In genomic region chr5:180390441-180391190, GRCh38 we compare ENCODE assay signal across 21 cellular contexts. TPM values are rescaled to one million over a fixed set of nuclear protein-coding genes. Genes with fewer than 3 reads are reported as not detected.
DNase-seq lines count a peak whose midpoint lies in the region; ATAC-seq and TF ChIP-seq lines count a peak whose summit lies in the region.
"Had no signal": no experiment of that assay in that cellular context is flagged by ENCODE, and none has a peak within 500 bp of the region (broad histone marks: within the 10 kb centered on the region; RNA-seq: fewer than 3 reads in every experiment).

No MANE protein-coding gene starts in this region.

- no peak for ATAC-seq in upper lobe of right lung
- ATAC-seq: activated naive CD4-positive, alpha-beta T cell treated with anti-CD3 and anti-CD28 coated beads, Interleukin-2, amount 50 U/mL, for 72 hours; activated T-cell treated with anti-CD3 and anti-CD28 coated beads, Interleukin-2, amount 50 U/mL, for 72 hours had no signal

- H3K4me2 ChIP-seq in mammary epithelial cell (ENCODE audit: insufficient read depth, low read depth, low read length): no peak overlapping the region

- H4K20me1 ChIP-seq in mammary epithelial cell (ENCODE audit: insufficient read depth, low read length): no peaks in the 10 kb centered on the region

- H3K27ac ChIP-seq in mammary epithelial cell (ENCODE audit: insufficient read depth, low read depth, low read length) (no peak overlapping the region), upper lobe of right lung (no peak overlapping the region)
- H3K27ac ChIP-seq: parathyroid adenoma had no signal

- CTCF ChIA-PET in MCF 10A (lab: Yijun Ruan, JAX): interaction anchor here (0.7 kb wide), 1 partner anchor 80 kb away, joined by 3 read pairs; no protein-coding TSS in a partner anchor
- CTCF ChIA-PET in mammary epithelial cell (lab: Charles Lee; ENCODE audit: low non-redundant PET): no interaction called here

- H3K9ac ChIP-seq in mammary epithelial cell (ENCODE audit: insufficient read depth, low read length): no peak overlapping the region
- H3K9ac ChIP-seq: parathyroid adenoma had no signal

- H3K79me2 ChIP-seq in mammary epithelial cell (ENCODE audit: insufficient read depth, low read length): no peaks in the 10 kb centered on the region
- H3K79me2 ChIP-seq: parathyroid adenoma had no signal

- in situ Hi-C loops in mammary epithelial cell (cut with MboI; ENCODE audit: low sequenced_read_pairs in 2 of 2) (no loop called here), G401 (cut with HindIII; ENCODE audit: low sequenced_read_pairs) (no loop called here)

- H3K4me1 ChIP-seq in mammary epithelial cell (ENCODE audit: insufficient read depth, low read length) (no peaks in the 10 kb centered on the region), upper lobe of right lung (no peaks in the 10 kb centered on the region)
- H3K4me1 ChIP-seq: parathyroid adenoma had no signal

- DNase-seq in MCF 10A (ENCODE audit: unreplicated experiment): peak; percentile 27
- no peak for DNase-seq in mammary epithelial cell
- peak; percentile 21 for DNase-seq in SW480 (ENCODE audit: low spot score)
- peak; percentile 11 for DNase-seq in iris pigment epithelial cell (ENCODE audit: low read depth)
- peak; percentile 52 for DNase-seq in upper lobe of right lung
- DNase-seq in superior temporal gyrus (ENCODE audit: extremely low spot score): no peak
- DNase-seq in G401 (ENCODE audit: low spot score): no peak
- no peak for DNase-seq in CD14-positive monocyte (ENCODE audit: low spot score)
- DNase-seq: activated CD4-positive, alpha-beta T cell treated with anti-CD3 and anti-CD28 coated beads for 1 hour; activated T-cell treated with anti-CD3 and anti-CD28 coated beads, Interleukin-2, amount 50 U/mL, for 72 hours; C1 segment of cervical spinal cord; DMS53; immature natural killer cell; NCI-H1417 treated with DMSO at 0.1 percent for 48 hours; NCI-H2171; NCI-H526 treated with DMSO at 0.1 percent for 48 hours had no signal

- POLR2A ChIA-PET in MCF 10A (lab: Yijun Ruan, JAX): no interaction called here

- H3K4me1 Mint-ChIP-seq in MCF 10A (ENCODE audit: insufficient read depth, unreplicated experiment) (peaks cover 7% of the 10 kb centered on the region), CD14-positive monocyte (no peaks in the 10 kb centered on the region)
- H3K4me1 Mint-ChIP-seq: immature natural killer cell had no signal

- peak; percentile 9 for TF ChIP-seq CTCF in MCF 10A (IDR thresholded peaks at IDR 0.05; ENCODE audit: unreplicated experiment)
- TF ChIP-seq CTCF in mammary epithelial cell (conservative IDR thresholded peaks at IDR 0.05 in 1 of 2, IDR thresholded peaks at IDR 0.05 in 1 of 2; ENCODE audit: extremely low read depth in 1 of 2, insufficient read depth in 1 of 2, low read depth in 1 of 2, low read length in 2 of 2): no peak
- no peak for TF ChIP-seq CTCF in upper lobe of right lung (IDR thresholded peaks at IDR 0.05)
- no peak for TF ChIP-seq CTCF in CD14-positive monocyte (IDR thresholded peaks at IDR 0.05)

- no peak overlapping the region for H3K4me3 Mint-ChIP-seq in MCF 10A (ENCODE audit: unreplicated experiment)
- no peak overlapping the region for H3K4me3 Mint-ChIP-seq in CD14-positive monocyte
- H3K4me3 Mint-ChIP-seq: activated T-cell treated with anti-CD3 and anti-CD28 coated beads, Interleukin-2, amount 50 U/mL, for 72 hours; immature natural killer cell; stimulated activated naive CD8-positive, alpha-beta T cell treated with anti-CD3 and anti-CD28 coated beads, Interleukin-15, Interleukin-2, amounts not matched to agents 100 ng/mL and 50 ng/mL, for 24 hours; T-helper 2 cell treated with Interferon-gamma antibody and Interleukin-4, amounts not matched to agents 5 μg/mL and 100 μg/mL, for 36 hours had no signal

- peaks cover 20% of the 10 kb centered on the region for H3K9me3 ChIP-seq in mammary epithelial cell (replicated peaks; ENCODE audit: insufficient read depth, low read length)
- H3K9me3 ChIP-seq in upper lobe of right lung: no peaks in the 10 kb centered on the region

- H2AFZ ChIP-seq in mammary epithelial cell (ENCODE audit: low read depth, low read length): no peak overlapping the region
- H2AFZ ChIP-seq: parathyroid adenoma had no signal

- H3K27me3 ChIP-seq in mammary epithelial cell (ENCODE audit: insufficient read depth, low read length) (no peaks in the 10 kb centered on the region), upper lobe of right lung (no peaks in the 10 kb centered on the region)

- H3K9me3 Mint-ChIP-seq in MCF 10A (ENCODE audit: unreplicated experiment): no peaks in the 10 kb centered on the region
- peaks cover 0 to 4% (median 2%) of the 10 kb centered on the region in 7 donors for H3K9me3 Mint-ChIP-seq in CD14-positive monocyte
- H3K9me3 Mint-ChIP-seq: activated naive CD4-positive, alpha-beta T cell treated with anti-CD3 and anti-CD28 coated beads, Interleukin-2, amount 50 U/mL, for 72 hours; activated T-cell treated with anti-CD3 and anti-CD28 coated beads, Interleukin-2, amount 50 U/mL, for 72 hours; immature natural killer cell; stimulated activated naive CD8-positive, alpha-beta T cell treated with anti-CD3 and anti-CD28 coated beads, Interleukin-15, Interleukin-2, amounts not matched to agents 100 ng/mL and 50 ng/mL, for 24 hours; T-helper 2 cell treated with Interferon-gamma antibody and Interleukin-4, amounts not matched to agents 5 μg/mL and 100 μg/mL, for 36 hours had no signal

- 92% methylated on average over 5 of the region's 15 CpGs for WGBS in mammary epithelial cell (ENCODE audit: low coverage, missing lambda C conversion rate)

- H3K36me3 ChIP-seq in mammary epithelial cell (ENCODE audit: insufficient read depth, low read length) (no peaks in the 10 kb centered on the region), upper lobe of right lung (no peaks in the 10 kb centered on the region)

- BruUV-seq in MCF 10A (replicated peaks; lab: Mats Ljungman, UMichigan) (no TSS peak), mammary epithelial cell (replicated peaks; lab: Mats Ljungman, UMichigan) (no TSS peak)

- H3K36me3 Mint-ChIP-seq in MCF 10A (ENCODE audit: insufficient read depth, unreplicated experiment) (no peaks in the 10 kb centered on the region), CD14-positive monocyte (no peaks in the 10 kb centered on the region)
- H3K36me3 Mint-ChIP-seq: activated naive CD4-positive, alpha-beta T cell treated with anti-CD3 and anti-CD28 coated beads, Interleukin-2, amount 50 U/mL, for 72 hours; immature natural killer cell had no signal

- intact Hi-C loops in MCF 10A (cut with micrococcal nuclease): no loop called here
- intact Hi-C loops in mammary epithelial cell (cut with micrococcal nuclease): no loop called here
- intact Hi-C loops in upper lobe of right lung (cut with DNase I): no loop called here
- intact Hi-C loops in CD14-positive monocyte (cut with micrococcal nuclease): no loop called here

- no peaks in the 10 kb centered on the region for H3K27me3 Mint-ChIP-seq in MCF 10A (ENCODE audit: insufficient read depth, unreplicated experiment)
- peaks cover 3 to 9% (median 6%) of the 10 kb centered on the region in 3 donors for H3K27me3 Mint-ChIP-seq in CD14-positive monocyte (ENCODE audit: low read depth in 3 of 3)
- H3K27me3 Mint-ChIP-seq: stimulated activated naive CD8-positive, alpha-beta T cell treated with anti-CD3 and anti-CD28 coated beads, Interleukin-15, Interleukin-2, amounts not matched to agents 100 ng/mL and 50 ng/mL, for 24 hours had no signal

- H3K4me3 ChIP-seq in mammary epithelial cell (replicated peaks in 1 of 3; ENCODE audit: insufficient read depth in 1 of 3, low read depth in 2 of 3, low read length in 3 of 3) (no peak overlapping the region), upper lobe of right lung (no peak overlapping the region)
- H3K4me3 ChIP-seq: lung had no signal

- no peak overlapping the region for H3K27ac Mint-ChIP-seq in MCF 10A (ENCODE audit: low read depth, unreplicated experiment)
- H3K27ac Mint-ChIP-seq in CD14-positive monocyte: no peak overlapping the region
- H3K27ac Mint-ChIP-seq: activated naive CD4-positive, alpha-beta T cell treated with anti-CD3 and anti-CD28 coated beads, Interleukin-2, amount 50 U/mL, for 72 hours; activated T-cell treated with anti-CD3 and anti-CD28 coated beads, Interleukin-2, amount 50 U/mL, for 72 hours; immature natural killer cell; stimulated activated naive CD8-positive, alpha-beta T cell treated with anti-CD3 and anti-CD28 coated beads, Interleukin-15, Interleukin-2, amounts not matched to agents 100 ng/mL and 50 ng/mL, for 24 hours; T-helper 2 cell treated with Interferon-gamma antibody and Interleukin-4, amounts not matched to agents 5 μg/mL and 100 μg/mL, for 36 hours had no signal

- dilution Hi-C loops in mammary epithelial cell (cut with HindIII; ENCODE audit: low sequenced_read_pairs): no loop called here

RNA-seq across cellular contexts. Expression of gene GFPT2, which starts 37.5 kb away (rescaled TPM):
- total RNA-seq in MCF 10A (2022): 8.2 and 15.7 TPM in 2 replicates
- total RNA-seq in mammary epithelial cell: under 1 TPM in 1 of 2 donors, not detected in 1; 0.83 TPM
- 0.15 TPM for polyA plus RNA-seq in mammary epithelial cell
- not detected for polyA minus RNA-seq in mammary epithelial cell
- total RNA-seq in upper lobe of right lung: 20.4 TPM
- 1.2 and 2.4 TPM in 2 replicates for total RNA-seq in G401 (2014; rRNA removed; shearing (Covaris generic))
- not detected for polyA plus RNA-seq in CD14-positive monocyte
- polyA plus RNA-seq: immature natural killer cell had no signal

Comparison
In these comparisons a context has a peak if more than half of its experiments do, and no peak if none do; other contexts are left out.
1. DNase-seq: peak in MCF 10A (single experiment), SW480 (single experiment), iris pigment epithelial cell (single experiment) and upper lobe of right lung (single experiment); none in mammary epithelial cell (single experiment), superior temporal gyrus (single experiment), G401 (single experiment) and CD14-positive monocyte (single experiment).